35 cellular contexts compared by ENCODE assay signal in the genomic region with DNA sequence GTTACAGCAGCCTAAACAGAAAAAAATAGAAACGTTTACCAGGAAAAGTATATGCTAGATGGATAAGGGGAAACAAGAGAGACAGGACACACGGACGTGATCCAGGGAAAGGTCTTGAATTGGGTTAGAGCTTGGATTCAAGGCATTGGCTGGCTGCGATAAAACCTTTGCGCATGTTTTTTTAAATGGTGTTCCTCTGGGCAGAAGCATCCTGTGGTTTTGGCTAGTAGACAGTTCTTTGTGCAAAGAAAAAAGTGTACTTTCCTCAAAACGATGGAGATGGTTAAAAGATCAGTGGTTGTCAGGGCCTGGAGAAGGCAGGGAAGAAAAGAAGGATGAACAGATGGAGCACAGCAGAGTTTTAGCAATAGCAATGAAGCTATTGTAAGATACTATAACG. TPM values are rescaled to one million over a fixed set of nuclear protein-coding genes. Genes with fewer than 3 reads are reported as not detected.
"Had no signal": no experiment of that assay in that cellular context is flagged by ENCODE, and none has a peak within 500 bp of the region (broad histone marks: within the 10 kb centered on the region; RNA-seq: fewer than 3 reads in every experiment).

No MANE protein-coding gene starts in this region.

- H3K4me1 ChIP-seq: body of pancreas, Peyer's patch had no signal

- H3K4me3 ChIP-seq: body of pancreas, Peyer's patch had no signal

- H3K9me3 ChIP-seq: body of pancreas, Peyer's patch had no signal

- DNase-seq: activated B cell treated with CpG ODN at 0.5 μM for 24 hours; activated CD4-positive, alpha-beta memory T cell treated with anti-CD3 and anti-CD28 coated beads, Interleukin-2, amount 10 ng/mL, durations not matched to agents 7 days and 5 days; activated CD4-positive, alpha-beta T cell treated with anti-CD3 and anti-CD28 coated beads for 4 hours; activated CD4-positive, alpha-beta T cell treated with anti-CD3 and anti-CD28 coated beads, Interleukin-2, amount 50 U/mL, for 1 hour; activated CD4-positive, CD25-positive, alpha-beta regulatory T cell treated with anti-CD3 and anti-CD28 coated beads, Interleukin-2, amount 50 U/mL, for 72 hours; activated CD8-positive, alpha-beta memory T cell treated with anti-CD3 and anti-CD28 coated beads for 24 hours; activated CD8-positive, alpha-beta memory T cell treated with anti-CD3 and anti-CD28 coated beads, Interleukin-2, amount 10 ng/mL, durations not matched to agents 7 days and 5 days; activated CD8-positive, alpha-beta memory T cell treated with anti-CD3 and anti-CD28 coated beads, Interleukin-2, amount 50 U/mL, for 48 hours; activated effector memory CD4-positive, alpha-beta T cell treated with Interleukin-2 at 50 U/mL for 16 hours; activated naive CD4-positive, alpha-beta T cell treated with anti-CD3 and anti-CD28 coated beads, Interleukin-2, amount 10 ng/mL, durations not matched to agents 7 days and 5 days; activated naive CD8-positive, alpha-beta T cell treated with anti-CD3 and anti-CD28 coated beads, Interleukin-2, amount 50 U/mL, for 24 hours; activated T-cell treated with anti-CD3 and anti-CD28 coated beads, Interleukin-2, amount 50 U/mL, for 48 hours; aorta; body of pancreas; caudate nucleus; cerebellar nuclear complex; Karpas-422; KBM-7; NCI-H1105; NCI-H1436; NCI-H1694; NCI-H2029; NCI-H345; NCI-H510A; NCI-H526; NCI-H748 treated with DMSO at 0.1 percent for 48 hours; NK-92 treated with Interleukin-12 subunit alpha and Interleukin-12 subunit beta, amount 100 ng/mL, for 24 hours; PC-3; Peyer's patch; RPMI8226; SW 1271; T-helper 1 cell; T-helper 2 cell; T-helper 9 cell had no signal

- H3K27ac ChIP-seq: body of pancreas, Peyer's patch, VCaP had no signal

- H3K36me3 ChIP-seq: Peyer's patch had no signal

- H3K27me3 ChIP-seq: body of pancreas, Peyer's patch had no signal

RNA-seq across cellular contexts. Expression of a gene that starts 37.5 kb away (rescaled TPM):
- total RNA-seq: activated B cell treated with CpG ODN at 0.5 μM for 24 hours; activated CD8-positive, alpha-beta memory T cell treated with anti-CD3 and anti-CD28 coated beads, Interleukin-2, amount 10 ng/mL, durations not matched to agents 7 days and 5 days had no signal
